10 cellular contexts compared by ENCODE assay signal in the genomic region with DNA sequence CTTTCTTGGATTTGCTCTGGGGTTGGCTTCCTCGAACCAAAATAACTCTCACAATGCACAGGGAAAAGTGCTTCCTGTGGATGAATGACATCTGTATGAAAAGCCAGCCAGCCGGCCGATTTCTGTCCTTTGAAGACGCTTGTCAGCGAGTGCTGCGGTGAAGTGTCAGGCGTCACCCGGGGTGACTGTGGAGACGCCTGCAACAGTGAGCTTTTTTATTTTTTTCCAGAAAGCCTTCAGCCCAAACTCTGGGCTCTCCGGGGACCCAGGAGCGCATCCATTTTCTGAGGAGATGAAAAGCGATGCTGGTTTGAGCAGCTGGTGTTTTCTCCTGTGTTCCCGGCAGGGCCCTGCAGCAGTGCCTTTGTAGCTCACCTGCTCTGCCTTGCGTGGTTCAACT. TPM values are rescaled to one million over a fixed set of nuclear protein-coding genes. Genes with fewer than 3 reads are reported as not detected.
A peak's percentile ranks its signal among the peaks of the same experiment; 100 is the strongest.
DNase-seq lines count a peak whose midpoint lies in the region; ATAC-seq, FAIRE-seq and TF ChIP-seq lines count a peak whose summit lies in the region.
"Had no signal": no experiment of that assay in that cellular context is flagged by ENCODE, and none has a peak within 500 bp of the region (broad histone marks: within the 10 kb centered on the region; RNA-seq: fewer than 3 reads in every experiment).

No MANE protein-coding gene starts in this region.

- no peaks in the 10 kb centered on the region for H3F3A ChIP-seq in neural progenitor cell (ENCODE audit: low read depth)

- no peaks in the 10 kb centered on the region for H3K36me3 Mint-ChIP-seq in activated T-helper 17 cell treated with anti-CD3 and anti-CD28 coated beads, Interleukin-2, amount 50 U/mL, for 72 hours (ENCODE audit: low read depth)
- H3K36me3 Mint-ChIP-seq in neural progenitor cell, result peaks cover 4% of the 10 kb centered on the region
- no peaks in the 10 kb centered on the region for H3K36me3 Mint-ChIP-seq in type B pancreatic cell

- ATAC-seq in activated T-helper 17 cell treated with anti-CD3 and anti-CD28 coated beads, Interleukin-2, amount 50 U/mL, for 72 hours (replicated peaks), result peak; percentile 43

- no peak overlapping the region for H3K27ac ChIP-seq in neural progenitor cell

- no peak overlapping the region for H2AFZ ChIP-seq in neural progenitor cell (replicated peaks)

- H3K27me3 Mint-ChIP-seq in activated T-helper 17 cell treated with anti-CD3 and anti-CD28 coated beads, Interleukin-2, amount 50 U/mL, for 72 hours, result peaks cover 10% of the 10 kb centered on the region
- H3K27me3 Mint-ChIP-seq in neural progenitor cell (ENCODE audit: insufficient read depth, low read depth) (peaks cover 11% of the 10 kb centered on the region), type B pancreatic cell (peaks cover 6% of the 10 kb centered on the region)

- peaks cover 4% of the 10 kb centered on the region for H3K9me3 Mint-ChIP-seq in activated T-helper 17 cell treated with anti-CD3 and anti-CD28 coated beads, Interleukin-2, amount 50 U/mL, for 72 hours
- H3K9me3 Mint-ChIP-seq in neural progenitor cell, result peaks cover 7% of the 10 kb centered on the region
- H3K9me3 Mint-ChIP-seq in type B pancreatic cell, result peaks cover 5% of the 10 kb centered on the region

- H3K27ac Mint-ChIP-seq in activated T-helper 17 cell treated with anti-CD3 and anti-CD28 coated beads, Interleukin-2, amount 50 U/mL, for 72 hours, result peak overlapping the region; percentile 2
- H3K27ac Mint-ChIP-seq in neural progenitor cell (peak overlapping the region; percentile 2), type B pancreatic cell (no peak overlapping the region)

- H3K9me3 ChIP-seq in neural progenitor cell (ENCODE audit: low read depth), result no peaks in the 10 kb centered on the region

- no peaks in the 10 kb centered on the region for H3K27me3 ChIP-seq in neural progenitor cell

- H3K79me2 ChIP-seq in neural progenitor cell (ENCODE audit: low read depth), result no peaks in the 10 kb centered on the region

- H3K36me3 ChIP-seq in neural progenitor cell, result no peaks in the 10 kb centered on the region

- TF ChIP-seq CTCF in neural progenitor cell (IDR thresholded peaks at IDR 0.05), result no peak
- no peak for TF ChIP-seq CTCF in type B pancreatic cell (conservative IDR thresholded peaks at IDR 0.05)
- TF ChIP-seq CTCF in foreskin fibroblast (IDR thresholded peaks at IDR 0.05; ENCODE audit: low read depth, low read length), result no peak

- DNase-seq in DMS153 (lab: John Stamatoyannopoulos, UW), result peak; percentile 45
- peak; percentile 31 for DNase-seq in NCI-H2227 treated with DMSO at 0.1 percent for 48 hours (lab: John Stamatoyannopoulos, UW)
- peak; percentile 41 for DNase-seq in neural progenitor cell (ENCODE audit: low spot score)
- DNase-seq in type B pancreatic cell (ENCODE audit: extremely low spot score, unreplicated experiment), result no peak
- no peak for DNase-seq in foreskin fibroblast
- no peak for DNase-seq in urothelium cell line (ENCODE audit: low spot score)
- DNase-seq: NCI-H226 had no signal

- H3K4me3 ChIP-seq in neural progenitor cell (no peak overlapping the region), foreskin fibroblast (ENCODE audit: low read depth in 1 of 2, low read length in 2 of 2) (no peak overlapping the region)

- peaks cover 19% of the 10 kb centered on the region for H3K4me1 ChIP-seq in neural progenitor cell

- peak overlapping the region; percentile 44 for H3K4me3 Mint-ChIP-seq in activated T-helper 17 cell treated with anti-CD3 and anti-CD28 coated beads, Interleukin-2, amount 50 U/mL, for 72 hours
- peak overlapping the region; percentile 0 for H3K4me3 Mint-ChIP-seq in neural progenitor cell
- H3K4me3 Mint-ChIP-seq in type B pancreatic cell, result no peak overlapping the region

- H3K9ac ChIP-seq in neural progenitor cell, result no peak overlapping the region

- no peaks in the 10 kb centered on the region for H4K20me1 ChIP-seq in neural progenitor cell (ENCODE audit: low read depth)

- H3K4me2 ChIP-seq in neural progenitor cell, result peak overlapping the region; percentile 22

- FAIRE-seq in urothelium cell line (lab: Jason Lieb, UNC), result no peak
- FAIRE-seq: colon had no signal

- H3K4me1 Mint-ChIP-seq in activated T-helper 17 cell treated with anti-CD3 and anti-CD28 coated beads, Interleukin-2, amount 50 U/mL, for 72 hours, result peaks cover 5% of the 10 kb centered on the region
- H3K4me1 Mint-ChIP-seq in neural progenitor cell (peaks cover 32% of the 10 kb centered on the region), type B pancreatic cell (ENCODE audit: unreplicated experiment) (peaks cover 13% of the 10 kb centered on the region)

RNA-seq across cellular contexts. Expression of gene CUX2, which starts 34.3 kb away (rescaled TPM):
- under 1 TPM in 1 of 2 donors, not detected in 1; 0.24 TPM for total RNA-seq in activated T-helper 17 cell treated with anti-CD3 and anti-CD28 coated beads, Interleukin-2, amount 50 U/mL, for 72 hours
- total RNA-seq in neural progenitor cell (ENCODE audit: low replicate concordance) (2.1 and 2.5 TPM in 2 replicates), type B pancreatic cell (ENCODE audit: low replicate concordance) (4.4 and 8.2 TPM in 2 replicates)
- total RNA-seq: pulmonary artery endothelial cell had no signal

Comparison
In these comparisons a context has a peak if more than half of its experiments do, and no peak if none do; other contexts are left out.
1. DNase-seq: peak in DMS153 (single experiment), NCI-H2227 treated with DMSO at 0.1 percent for 48 hours (single experiment) and neural progenitor cell (single experiment); none in type B pancreatic cell (single experiment), foreskin fibroblast (0 of 2) and urothelium cell line (single experiment).